ENCODE assay signal across 2 cellular contexts in the genomic region with DNA sequence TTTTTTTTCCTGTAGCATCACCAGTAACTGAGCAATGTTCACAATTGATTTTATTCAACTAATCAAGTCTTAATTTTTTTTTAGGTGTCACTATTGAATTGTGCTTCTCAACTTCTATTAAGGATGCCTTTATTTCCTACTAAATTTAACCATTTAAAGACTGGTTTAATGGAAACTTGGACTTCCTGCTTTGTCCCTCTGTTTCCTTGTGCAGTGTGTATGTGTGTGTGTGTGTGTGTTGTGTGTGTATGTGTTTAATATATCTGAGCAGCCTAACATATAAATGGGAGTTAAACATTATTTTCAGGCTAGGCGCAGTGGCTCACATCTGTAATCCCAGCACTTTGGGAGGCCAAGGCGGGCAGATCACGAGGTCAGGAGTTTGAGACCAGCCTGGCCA.
TF ChIP-seq lines count a peak whose summit lies in the region.

No MANE protein-coding gene starts in this region.

TF ChIP-seq in SK-N-SH, 30 proteins besides CTCF, POLR2A, EP300 and RAD21 (continued from another document):
- TF ChIP-seq RXRA (IDR thresholded peaks at IDR 0.05; ENCODE audit: borderline replicate concordance, low read depth) (no peak), GABPA (IDR thresholded peaks at IDR 0.05; ENCODE audit: low read depth) (no peak), CHD2 (IDR thresholded peaks at IDR 0.05; ENCODE audit: low read length, partially characterized antibody) (no peak), TCF12 (IDR thresholded peaks at IDR 0.05) (no peak), FOSL2 (IDR thresholded peaks at IDR 0.05; ENCODE audit: borderline replicate concordance, low read depth) (no peak)

TF ChIP-seq in SK-N-SH treated with all-trans-retinoic acid at 6 μM for 48 hours, 23 proteins besides CTCF, POLR2A, EP300 and RAD21:
- TF ChIP-seq, protein P1, sequence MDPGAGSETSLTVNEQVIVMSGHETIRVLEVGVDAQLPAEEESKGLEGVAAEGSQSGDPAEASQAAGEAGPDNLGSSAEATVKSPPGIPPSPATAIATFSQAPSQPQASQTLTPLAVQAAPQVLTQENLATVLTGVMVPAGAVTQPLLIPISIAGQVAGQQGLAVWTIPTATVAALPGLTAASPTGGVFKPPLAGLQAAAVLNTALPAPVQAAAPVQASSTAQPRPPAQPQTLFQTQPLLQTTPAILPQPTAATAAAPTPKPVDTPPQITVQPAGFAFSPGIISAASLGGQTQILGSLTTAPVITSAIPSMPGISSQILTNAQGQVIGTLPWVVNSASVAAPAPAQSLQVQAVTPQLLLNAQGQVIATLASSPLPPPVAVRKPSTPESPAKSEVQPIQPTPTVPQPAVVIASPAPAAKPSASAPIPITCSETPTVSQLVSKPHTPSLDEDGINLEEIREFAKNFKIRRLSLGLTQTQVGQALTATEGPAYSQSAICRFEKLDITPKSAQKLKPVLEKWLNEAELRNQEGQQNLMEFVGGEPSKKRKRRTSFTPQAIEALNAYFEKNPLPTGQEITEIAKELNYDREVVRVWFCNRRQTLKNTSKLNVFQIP (CRISPR knock-in tag; IDR thresholded peaks at IDR 0.05; ENCODE audit: borderline replicate concordance, low read depth), result no peak
- TF ChIP-seq ZC3H10 (CRISPR knock-in tag; IDR thresholded peaks at IDR 0.05), result no peak
- TF ChIP-seq ARNTL (CRISPR knock-in tag; IDR thresholded peaks at IDR 0.05; ENCODE audit: borderline replicate concordance, low read depth), result no peak
- no peak for TF ChIP-seq ZFP30 (CRISPR knock-in tag; IDR thresholded peaks at IDR 0.05)
- TF ChIP-seq, protein P2, sequence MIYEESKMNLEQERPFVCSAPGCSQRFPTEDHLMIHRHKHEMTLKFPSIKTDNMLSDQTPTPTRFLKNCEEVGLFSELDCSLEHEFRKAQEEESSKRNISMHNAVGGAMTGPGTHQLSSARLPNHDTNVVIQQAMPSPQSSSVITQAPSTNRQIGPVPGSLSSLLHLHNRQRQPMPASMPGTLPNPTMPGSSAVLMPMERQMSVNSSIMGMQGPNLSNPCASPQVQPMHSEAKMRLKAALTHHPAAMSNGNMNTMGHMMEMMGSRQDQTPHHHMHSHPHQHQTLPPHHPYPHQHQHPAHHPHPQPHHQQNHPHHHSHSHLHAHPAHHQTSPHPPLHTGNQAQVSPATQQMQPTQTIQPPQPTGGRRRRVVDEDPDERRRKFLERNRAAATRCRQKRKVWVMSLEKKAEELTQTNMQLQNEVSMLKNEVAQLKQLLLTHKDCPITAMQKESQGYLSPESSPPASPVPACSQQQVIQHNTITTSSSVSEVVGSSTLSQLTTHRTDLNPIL (CRISPR knock-in tag; IDR thresholded peaks at IDR 0.05; ENCODE audit: low read depth), result no peak
- TF ChIP-seq, protein P3, sequence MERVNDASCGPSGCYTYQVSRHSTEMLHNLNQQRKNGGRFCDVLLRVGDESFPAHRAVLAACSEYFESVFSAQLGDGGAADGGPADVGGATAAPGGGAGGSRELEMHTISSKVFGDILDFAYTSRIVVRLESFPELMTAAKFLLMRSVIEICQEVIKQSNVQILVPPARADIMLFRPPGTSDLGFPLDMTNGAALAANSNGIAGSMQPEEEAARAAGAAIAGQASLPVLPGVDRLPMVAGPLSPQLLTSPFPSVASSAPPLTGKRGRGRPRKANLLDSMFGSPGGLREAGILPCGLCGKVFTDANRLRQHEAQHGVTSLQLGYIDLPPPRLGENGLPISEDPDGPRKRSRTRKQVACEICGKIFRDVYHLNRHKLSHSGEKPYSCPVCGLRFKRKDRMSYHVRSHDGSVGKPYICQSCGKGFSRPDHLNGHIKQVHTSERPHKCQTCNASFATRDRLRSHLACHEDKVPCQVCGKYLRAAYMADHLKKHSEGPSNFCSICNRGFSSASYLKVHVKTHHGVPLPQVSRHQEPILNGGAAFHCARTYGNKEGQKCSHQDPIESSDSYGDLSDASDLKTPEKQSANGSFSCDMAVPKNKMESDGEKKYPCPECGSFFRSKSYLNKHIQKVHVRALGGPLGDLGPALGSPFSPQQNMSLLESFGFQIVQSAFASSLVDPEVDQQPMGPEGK (CRISPR knock-in tag; IDR thresholded peaks at IDR 0.05; ENCODE audit: borderline replicate concordance), result no peak
- TF ChIP-seq RARB (CRISPR knock-in tag; IDR thresholded peaks at IDR 0.05), result no peak
- no peak for TF ChIP-seq ZFP3 (CRISPR knock-in tag; IDR thresholded peaks at IDR 0.05)
- no peak for TF ChIP-seq ZNF70 (CRISPR knock-in tag; IDR thresholded peaks at IDR 0.05)
- TF ChIP-seq, protein P4, sequence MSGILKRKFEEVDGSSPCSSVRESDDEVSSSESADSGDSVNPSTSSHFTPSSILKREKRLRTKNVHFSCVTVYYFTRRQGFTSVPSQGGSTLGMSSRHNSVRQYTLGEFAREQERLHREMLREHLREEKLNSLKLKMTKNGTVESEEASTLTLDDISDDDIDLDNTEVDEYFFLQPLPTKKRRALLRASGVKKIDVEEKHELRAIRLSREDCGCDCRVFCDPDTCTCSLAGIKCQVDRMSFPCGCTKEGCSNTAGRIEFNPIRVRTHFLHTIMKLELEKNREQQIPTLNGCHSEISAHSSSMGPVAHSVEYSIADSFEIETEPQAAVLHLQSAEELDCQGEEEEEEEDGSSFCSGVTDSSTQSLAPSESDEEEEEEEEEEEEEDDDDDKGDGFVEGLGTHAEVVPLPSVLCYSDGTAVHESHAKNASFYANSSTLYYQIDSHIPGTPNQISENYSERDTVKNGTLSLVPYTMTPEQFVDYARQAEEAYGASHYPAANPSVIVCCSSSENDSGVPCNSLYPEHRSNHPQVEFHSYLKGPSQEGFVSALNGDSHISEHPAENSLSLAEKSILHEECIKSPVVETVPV (CRISPR knock-in tag; IDR thresholded peaks at IDR 0.05), result no peak; the same call in 1 of the 2 replicates
- no peak for TF ChIP-seq CSDC2 (CRISPR knock-in tag; IDR thresholded peaks at IDR 0.05)
- TF ChIP-seq GLIS3 (CRISPR knock-in tag; IDR thresholded peaks at IDR 0.05), result no peak
- no peak for TF ChIP-seq ZNF565 (CRISPR knock-in tag; conservative IDR thresholded peaks at IDR 0.05; ENCODE audit: low read depth)
